Comparison of ENCODE assay signal across 8 cellular contexts in the genomic region with DNA sequence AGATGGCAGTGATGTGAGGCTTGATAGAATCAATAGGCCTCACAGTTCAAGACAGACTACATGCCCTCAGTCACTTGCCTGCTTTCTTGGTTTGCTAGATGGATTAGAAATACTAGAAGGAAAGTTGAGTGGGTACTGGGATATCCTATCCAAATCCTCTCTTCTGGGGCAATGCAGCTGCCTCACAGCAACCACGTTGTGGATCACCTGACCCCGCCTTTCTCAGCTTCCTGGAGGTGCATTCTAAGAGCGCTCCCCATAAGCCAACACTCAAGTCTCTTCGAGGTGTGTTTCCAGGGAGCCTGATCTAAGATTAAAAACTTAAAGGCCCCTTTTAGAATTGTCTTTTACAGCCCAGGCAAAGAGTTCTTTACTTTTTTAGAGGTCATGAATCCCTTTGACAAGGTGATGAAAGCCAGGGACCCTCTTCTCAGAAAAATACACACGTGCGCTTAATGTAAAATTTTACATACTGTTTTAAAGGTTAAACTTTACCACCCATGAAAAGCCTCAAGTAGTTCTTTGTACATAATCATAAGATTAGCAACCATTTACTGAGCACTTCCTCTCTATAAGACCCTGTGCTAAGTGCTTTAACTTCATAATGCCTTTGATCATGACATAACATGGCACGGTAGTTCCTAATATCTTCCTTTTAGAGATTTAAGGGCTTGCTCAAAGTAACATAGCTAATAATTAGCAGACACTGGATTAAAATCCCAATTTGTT. TPM values are rescaled to one million over a fixed set of nuclear protein-coding genes. Genes with fewer than 3 reads are reported as not detected.
A peak's percentile ranks its signal among the peaks of the same experiment; 100 is the strongest.
DNase-seq lines count a peak whose midpoint lies in the region; ATAC-seq, FAIRE-seq and TF ChIP-seq lines count a peak whose summit lies in the region.

No MANE protein-coding gene starts in this region.

- TF ChIP-seq CTCF in epithelial cell of proximal tubule (conservative IDR thresholded peaks at IDR 0.05; ENCODE audit: low read depth, low read length) (no peak), prostate gland (IDR thresholded peaks at IDR 0.05) (no peak)

- peaks cover 0 to 7% of the 10 kb centered on the region in 2 donors for H3K36me3 ChIP-seq in prostate gland

- 71% methylated on average over 7 of the region's 7 CpGs for WGBS in prostate gland

- no peaks in the 10 kb centered on the region for H3K27me3 ChIP-seq in prostate gland (replicated peaks; ENCODE audit: insufficient read depth)

- no peak for FAIRE-seq in GM12892 (lab: Jason Lieb, UNC)

- peak overlapping the region; percentile 92 for H3K4me3 ChIP-seq in epithelial cell of proximal tubule (ENCODE audit: low read depth, low read length)
- peak overlapping the region; percentile 52 to 57 for H3K4me3 ChIP-seq in prostate gland

- no peak for TF ChIP-seq POLR2A in prostate gland (IDR thresholded peaks at IDR 0.05)
- no peak for TF ChIP-seq POLR2A in GM12892 (IDR thresholded peaks at IDR 0.05; ENCODE audit: low read depth, low read length)

- no peaks in the 10 kb centered on the region for H3K9me3 ChIP-seq in prostate gland

- ATAC-seq in GM18502 (IDR thresholded peaks at IDR 0.05; ENCODE audit: poor library complexity, unreplicated experiment) = peak; percentile 4
- peak; percentile 5 for ATAC-seq in HG03045 (IDR thresholded peaks at IDR 0.05; ENCODE audit: unreplicated experiment)

- H3K27ac ChIP-seq in prostate gland = peak overlapping the region; percentile 64 to 70

- peak; percentile 65 for DNase-seq in activated CD4-positive, alpha-beta T cell treated with anti-CD3 and anti-CD28 coated beads for 48 hours
- no peak for DNase-seq in epithelial cell of proximal tubule (ENCODE audit: low read depth)
- no peak for DNase-seq in prostate gland (ENCODE audit: low spot score)
- DNase-seq in AG08395 (ENCODE audit: low spot score) = no peak
- DNase-seq in D341Med (ENCODE audit: low spot score) = no peak
- DNase-seq in GM12892 (ENCODE audit: insufficient read length) = no peak

- H3K4me1 ChIP-seq in prostate gland (replicated peaks) = no peaks in the 10 kb centered on the region

- intact Hi-C loops in prostate gland (cut with DNase I) = no loop called here

RNA-seq across cellular contexts. Expression of a gene that starts 0.8 kb away (rescaled TPM):
- total RNA-seq in epithelial cell of proximal tubule (853 and 1,453 TPM in 2 replicates), prostate gland (1,000 to 10,000 TPM in 1 of 2 donors, 100 to 1,000 TPM in 1; 581 to 1,081 TPM)
- 8,786 TPM for polyA plus RNA-seq in GM12892 (2012; ENCODE audit: missing spikeins)

RNA-seq across cellular contexts. Expression of a gene that starts 30.9 kb away (rescaled TPM):
- total RNA-seq in epithelial cell of proximal tubule (92.7 and 119 TPM in 2 replicates), prostate gland (10 to 100 TPM; 48.7 to 85.9 TPM)
- 132 TPM for polyA plus RNA-seq in GM12892 (2012; ENCODE audit: missing spikeins)
